Comparison of ENCODE assay signal across 10 cellular contexts in the genomic region with DNA sequence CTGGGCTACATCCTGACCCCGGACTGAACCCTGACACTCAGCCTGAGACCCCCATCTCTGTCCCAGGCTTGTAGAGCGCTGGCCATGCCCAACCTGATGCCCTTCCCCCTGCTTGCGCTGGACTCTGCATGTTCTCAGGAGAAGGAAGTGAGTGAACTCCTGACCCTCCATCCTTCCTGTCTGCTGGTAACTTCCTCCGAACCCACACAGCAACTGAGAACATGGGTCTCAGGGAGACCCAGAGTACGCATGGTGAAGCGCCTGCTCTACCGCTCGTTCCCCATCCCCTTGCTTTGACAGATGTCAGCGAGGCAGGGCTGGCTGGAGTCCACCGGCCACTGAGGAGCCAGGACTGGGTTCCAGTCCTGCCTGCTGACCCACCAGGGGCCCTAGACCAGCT. TPM values are rescaled to one million over a fixed set of nuclear protein-coding genes. Genes with fewer than 3 reads are reported as not detected.
DNase-seq lines count a peak whose midpoint lies in the region; ATAC-seq and TF ChIP-seq lines count a peak whose summit lies in the region.
"Had no signal": no experiment of that assay in that cellular context is flagged by ENCODE, and none has a peak within 500 bp of the region (broad histone marks: within the 10 kb centered on the region; RNA-seq: fewer than 3 reads in every experiment).

No MANE protein-coding gene starts in this region.

- H3K9me3 ChIP-seq in BLaER1 = no peaks in the 10 kb centered on the region
- H3K9me3 ChIP-seq in muscle layer of duodenum (ENCODE audit: control insufficient read depth in 1 of 2, low read length in 2 of 2) = no peaks in the 10 kb centered on the region
- no peaks in the 10 kb centered on the region for H3K9me3 ChIP-seq in neural progenitor cell (ENCODE audit: low read depth)

- ATAC-seq in HG03135 (IDR thresholded peaks at IDR 0.05; ENCODE audit: unreplicated experiment) (no peak), HG02840 (IDR thresholded peaks at IDR 0.05; ENCODE audit: low FRiP score, unreplicated experiment) (no peak)

- H3K4me2 ChIP-seq in BLaER1 (peak overlapping the region; percentile 100), neural progenitor cell (no peak overlapping the region)

- DNase-seq in NB4 (ENCODE audit: low read depth) = peak; percentile 53
- peak; percentile 34 for DNase-seq in dermis blood vessel endothelial cell
- DNase-seq in Kasumi-1 (lab: John Stamatoyannopoulos, UW) = no peak
- DNase-seq in neural progenitor cell (ENCODE audit: low spot score) = no peak
- DNase-seq: DMS153 had no signal

- TF ChIP-seq CTCF in NB4 (IDR thresholded peaks at IDR 0.05; ENCODE audit: low read depth, low read length) = no peak
- TF ChIP-seq CTCF in neural progenitor cell (IDR thresholded peaks at IDR 0.05) = no peak

- H3K27me3 ChIP-seq in BLaER1 (peaks cover 3% of the 10 kb centered on the region; the same call in 1 of the 2 replicates), muscle layer of duodenum (ENCODE audit: low read depth, low read length) (no peaks in the 10 kb centered on the region), neural progenitor cell (peaks cover 2% of the 10 kb centered on the region)

- H3K9ac ChIP-seq in BLaER1 (peak overlapping the region; percentile 58), neural progenitor cell (no peak overlapping the region)

- H3F3A ChIP-seq in neural progenitor cell (ENCODE audit: low read depth) = peaks cover 5% of the 10 kb centered on the region

- peak overlapping the region; percentile 46 for H3K4me3 ChIP-seq in BLaER1
- H3K4me3 ChIP-seq in NB4 (ENCODE audit: low read depth, low read length) = no peak overlapping the region
- H3K4me3 ChIP-seq in muscle layer of duodenum (ENCODE audit: low read depth in 1 of 2, low read length in 2 of 2) = peak overlapping the region; percentile 3 to 16
- no peak overlapping the region for H3K4me3 ChIP-seq in neural progenitor cell
- H3K4me3 ChIP-seq: cardiac muscle cell had no signal

- H3K27ac ChIP-seq in BLaER1 (peak overlapping the region; percentile 81), muscle layer of duodenum (ENCODE audit: low read length) (peak overlapping the region; percentile 75), neural progenitor cell (no peak overlapping the region)
- H3K27ac ChIP-seq: cardiac muscle cell had no signal

- H3K27me3 Mint-ChIP-seq in neural progenitor cell (ENCODE audit: insufficient read depth, low read depth) = peaks cover 10% of the 10 kb centered on the region

- no peak for TF ChIP-seq POLR2A in NB4 (IDR thresholded peaks at IDR 0.05; ENCODE audit: extremely low read depth, insufficient read length)

- no peak overlapping the region for H3K27ac Mint-ChIP-seq in neural progenitor cell

- H3K4me1 ChIP-seq in BLaER1 (peaks cover 70% of the 10 kb centered on the region), muscle layer of duodenum (ENCODE audit: control insufficient read depth in 1 of 2, insufficient read depth in 2 of 2, low read length in 2 of 2) (peaks cover 30 to 38% of the 10 kb centered on the region in 2 donors), neural progenitor cell (peaks cover 12% of the 10 kb centered on the region)

- H4K20me1 ChIP-seq in BLaER1 = peaks cover 34% of the 10 kb centered on the region
- peaks cover 14% of the 10 kb centered on the region for H4K20me1 ChIP-seq in neural progenitor cell (ENCODE audit: low read depth)

- H3K4me3 Mint-ChIP-seq in neural progenitor cell = no peak overlapping the region

- peaks cover 2% of the 10 kb centered on the region for H3K36me3 Mint-ChIP-seq in neural progenitor cell

- H3K4me1 Mint-ChIP-seq in neural progenitor cell = peaks cover 29% of the 10 kb centered on the region

- H3K36me3 ChIP-seq in BLaER1 (peaks cover 20% of the 10 kb centered on the region; the same call in 1 of the 2 replicates), muscle layer of duodenum (ENCODE audit: control insufficient read depth in 1 of 2, insufficient read depth in 2 of 2, low read length in 2 of 2) (peaks cover 6 to 29% of the 10 kb centered on the region in 2 donors), neural progenitor cell (no peaks in the 10 kb centered on the region)
- H3K36me3 ChIP-seq: cardiac muscle cell had no signal

- H3K79me2 ChIP-seq in neural progenitor cell (ENCODE audit: low read depth) = no peaks in the 10 kb centered on the region

- no peak overlapping the region for H2AFZ ChIP-seq in neural progenitor cell (replicated peaks)

- H3K9me3 Mint-ChIP-seq in neural progenitor cell = no peaks in the 10 kb centered on the region

RNA-seq across cellular contexts. Expression of a gene that starts 6.1 kb away (rescaled TPM):
- 0.79 and 2.2 TPM in 2 replicates for total RNA-seq in dermis blood vessel endothelial cell
- 2.9 and 6.4 TPM in 2 replicates for total RNA-seq in neural progenitor cell (ENCODE audit: low replicate concordance)

RNA-seq across cellular contexts. Expression of a gene that starts 29.5 kb away (rescaled TPM):
- total RNA-seq in dermis blood vessel endothelial cell (not detected in 2 replicates), neural progenitor cell (ENCODE audit: low replicate concordance) (not detected in 2 replicates)

RNA-seq across cellular contexts. Expression of a gene that starts 40.7 kb away (rescaled TPM):
- 20.9 and 23.8 TPM in 2 replicates for total RNA-seq in dermis blood vessel endothelial cell
- 55.7 and 72.4 TPM in 2 replicates for total RNA-seq in neural progenitor cell (ENCODE audit: low replicate concordance)

Comparison
In these comparisons a context has a peak if more than half of its experiments do, and no peak if none do; other contexts are left out.
1. H3K4me3 ChIP-seq: peak in BLaER1 (single experiment) and muscle layer of duodenum (2 of 2); none in NB4 (single experiment) and neural progenitor cell (single experiment).
2. DNase-seq: peak in NB4 (single experiment) and dermis blood vessel endothelial cell (single experiment); none in Kasumi-1 (0 of 2) and neural progenitor cell (single experiment).